In genomic region chr19:41886761-41887710, GRCh38 we compare ENCODE assay signal across 9 cellular contexts. TPM values are rescaled to one million over a fixed set of nuclear protein-coding genes. Genes with fewer than 3 reads are reported as not detected.
DNase-seq lines count a peak whose midpoint lies in the region; ATAC-seq and TF ChIP-seq lines count a peak whose summit lies in the region.
"Had no signal": no experiment of that assay in that cellular context is flagged by ENCODE, and none has a peak within 500 bp of the region (broad histone marks: within the 10 kb centered on the region; RNA-seq: fewer than 3 reads in every experiment).

No MANE protein-coding gene starts in this region.

- no peaks in the 10 kb centered on the region for H4K20me1 ChIP-seq in GM23248 (ENCODE audit: insufficient read depth)

- peaks cover 69% of the 10 kb centered on the region for H3K79me2 ChIP-seq in GM23248 (ENCODE audit: insufficient read depth)

- H3K27me3 ChIP-seq in GM23248 (replicated peaks; ENCODE audit: insufficient read depth) (no peaks in the 10 kb centered on the region), gastrocnemius medialis (no peaks in the 10 kb centered on the region), ovary (no peaks in the 10 kb centered on the region)

- H3K9ac ChIP-seq in GM23248: 0 out of 2 replicates have a peak overlapping the region, but pooled peaks have one; percentile 18
- H3K9ac ChIP-seq: parathyroid adenoma had no signal

- TF ChIP-seq CTCF in epithelial cell of esophagus (IDR thresholded peaks at IDR 0.05; ENCODE audit: insufficient read depth, low read depth, low read length, missing control alignments) (no peak), gastrocnemius medialis (IDR thresholded peaks at IDR 0.05 in 4 of 5, conservative IDR thresholded peaks at IDR 0.05 in 1 of 5) (no peak), ovary (IDR thresholded peaks at IDR 0.05) (no peak)

- DNase-seq in GM23248: no peak
- peak; percentile 52 to 61 for DNase-seq in activated CD4-positive, alpha-beta T cell treated with anti-CD3 and anti-CD28 coated beads for 4 hours
- DNase-seq in epithelial cell of esophagus (ENCODE audit: low read depth): peak; percentile 48
- DNase-seq in stimulated activated CD8-positive, alpha-beta memory T cell treated with anti-CD3 and anti-CD28 coated beads, Interleukin-7, amount 100 ng/mL, for 48 hours (ENCODE audit: extremely low read depth in 1 of 2, low read depth in 1 of 2): peak; percentile 53 to 63
- no peak for DNase-seq in gastrocnemius medialis
- DNase-seq in ovary: no peak
- no peak for DNase-seq in NCI-H1436 (lab: John Stamatoyannopoulos, UW)

- H3F3A ChIP-seq in GM23248 (ENCODE audit: insufficient read depth): peaks cover 11% of the 10 kb centered on the region

- H3K4me3 ChIP-seq in GM23248 (no peak overlapping the region), epithelial cell of esophagus (ENCODE audit: low read length) (no peak overlapping the region), gastrocnemius medialis (no peak overlapping the region), ovary (no peak overlapping the region)

- no peaks in the 10 kb centered on the region for H3K9me2 ChIP-seq in GM23248 (ENCODE audit: insufficient read depth)

- no peak for TF ChIP-seq POLR2A in gastrocnemius medialis (IDR thresholded peaks at IDR 0.05)
- no peak for TF ChIP-seq POLR2A in ovary (IDR thresholded peaks at IDR 0.05)

- in situ Hi-C loops in GM23248 (cut with MboI) (no loop called here), gastrocnemius medialis (cut with MboI; ENCODE audit: low sequenced_read_pairs in 4 of 4) (no loop called here)

- no peak for TF ChIP-seq EP300 in ovary (IDR thresholded peaks at IDR 0.05)

- WGBS in GM23248 (ENCODE audit: low coverage in 1 of 2, low lambda C conversion rate in 2 of 2, missing lambda C conversion rate in 2 of 2), 2 experiments: 81 to 82% methylated on average over 12 to 13 of the region's 13 CpGs
- 68 to 78% (median 72%) methylated on average over 13 of the region's 13 CpGs for WGBS in ovary, 3 donors

- peak overlapping the region; percentile 42 for H3K4me2 ChIP-seq in GM23248 (ENCODE audit: unreplicated experiment)

- ATAC-seq in gastrocnemius medialis (no peak), GM19397 (IDR thresholded peaks at IDR 0.05; ENCODE audit: unreplicated experiment) (no peak)

- intact Hi-C loops in gastrocnemius medialis (cut with DNase I; ENCODE audit: low total_unique reads) (loop anchor here (10.0 kb wide), 1 partner anchor 1602 kb away; the partner anchor contains the start of gene AKT2), ovary (cut with DNase I) (no loop called here)

- H2AFZ ChIP-seq in GM23248: no peak overlapping the region
- H2AFZ ChIP-seq: parathyroid adenoma had no signal

- H3K9me3 ChIP-seq in GM23248 (ENCODE audit: low read depth) (no peaks in the 10 kb centered on the region), gastrocnemius medialis (no peaks in the 10 kb centered on the region), ovary (no peaks in the 10 kb centered on the region)

- H3K36me3 ChIP-seq in GM23248 (ENCODE audit: low read depth): no peaks in the 10 kb centered on the region; the same call in 1 of the 2 replicates
- peaks cover 0 to 13% of the 10 kb centered on the region in 2 donors for H3K36me3 ChIP-seq in gastrocnemius medialis
- H3K36me3 ChIP-seq in ovary: no peaks in the 10 kb centered on the region

- peaks cover 11% of the 10 kb centered on the region for H3K4me1 ChIP-seq in GM23248 (ENCODE audit: insufficient read depth)
- peaks cover 16 to 18% of the 10 kb centered on the region in 2 donors for H3K4me1 ChIP-seq in gastrocnemius medialis
- peaks cover 6% of the 10 kb centered on the region for H3K4me1 ChIP-seq in ovary (ENCODE audit: insufficient read depth)

- no peak overlapping the region for H3K27ac ChIP-seq in GM23248
- no peak overlapping the region for H3K27ac ChIP-seq in gastrocnemius medialis
- no peak overlapping the region for H3K27ac ChIP-seq in ovary
- H3K27ac ChIP-seq: parathyroid adenoma had no signal

RNA-seq across cellular contexts. Expression of gene ARHGEF1, which starts 4.1 kb away (rescaled TPM):
- total RNA-seq in GM23248 (2014; rRNA removed; shearing (Covaris generic)): 44.6 and 46.2 TPM in 2 replicates
- polyA plus RNA-seq in GM23248 (2016; fragmentation: Nextera tagmentation; extraction: Ambion mirVana): 44.3 and 49.6 TPM in 2 replicates
- 10 to 100 TPM; 12.1 to 21.6 (median 15.5) TPM for total RNA-seq in gastrocnemius medialis
- total RNA-seq in ovary: 10 to 100 TPM; 35.6 to 97.5 (median 70.6) TPM
- polyA plus RNA-seq in ovary: 10 to 100 TPM in 1 of 2 donors, 1 to 10 TPM in 1; 7.9 to 56.2 TPM

RNA-seq across cellular contexts. Expression of gene CD79A, which starts 10.0 kb away (rescaled TPM):
- total RNA-seq in GM23248 (2014; rRNA removed; shearing (Covaris generic)): not detected in 2 replicates
- polyA plus RNA-seq in GM23248 (2016; fragmentation: Nextera tagmentation; extraction: Ambion mirVana) (0.49 TPM in 1 of 2 replicates, not detected in the other), ovary (under 1 TPM; 0.41 to 0.68 TPM)
- total RNA-seq in gastrocnemius medialis (under 1 TPM in 1 of 4 donors, not detected in 3; 0.20 TPM), ovary (1 to 10 TPM in 3 of 7 donors, under 1 TPM in 3, not detected in 1; 0.25 to 1.4 (median 0.83) TPM)

RNA-seq across cellular contexts. Expression of gene RPS19, which starts 27.0 kb away (rescaled TPM):
- total RNA-seq in GM23248 (2014; rRNA removed; shearing (Covaris generic)): 296 and 881 TPM in 2 replicates
- 2,308 and 2,316 TPM in 2 replicates for polyA plus RNA-seq in GM23248 (2016; fragmentation: Nextera tagmentation; extraction: Ambion mirVana)
- 100 to 1,000 TPM; 180 to 636 (median 401) TPM for total RNA-seq in gastrocnemius medialis
- 1,000 to 10,000 TPM; 2,441 to 3,427 (median 2,873) TPM for total RNA-seq in ovary
- 1,000 to 10,000 TPM; 1,030 to 3,960 TPM for polyA plus RNA-seq in ovary

RNA-seq across cellular contexts. Expression of gene ERFL, which starts 41.2 kb away (rescaled TPM):
- total RNA-seq in GM23248 (2014; rRNA removed; shearing (Covaris generic)): not detected in 2 replicates
- polyA plus RNA-seq in GM23248 (2016; fragmentation: Nextera tagmentation; extraction: Ambion mirVana): not detected in 2 replicates
- not detected for total RNA-seq in gastrocnemius medialis
- 1 to 10 TPM in 1 of 7 donors, under 1 TPM in 6; 0.11 to 1.3 (median 0.50) TPM for total RNA-seq in ovary
- under 1 TPM in 1 of 2 donors, not detected in 1; 0.24 TPM for polyA plus RNA-seq in ovary

RNA-seq across cellular contexts. Expression of gene DMRTC2, which starts 42.2 kb away (rescaled TPM):
- total RNA-seq in GM23248 (2014; rRNA removed; shearing (Covaris generic)): not detected in 2 replicates
- not detected in 2 replicates for polyA plus RNA-seq in GM23248 (2016; fragmentation: Nextera tagmentation; extraction: Ambion mirVana)
- not detected for total RNA-seq in gastrocnemius medialis
- not detected for total RNA-seq in ovary
- polyA plus RNA-seq in ovary: under 1 TPM in 1 of 2 donors, not detected in 1; 0.07 TPM

Comparison
In these comparisons a context has a peak if more than half of its experiments do, and no peak if none do; other contexts are left out.
1. DNase-seq: peak in activated CD4-positive, alpha-beta T cell treated with anti-CD3 and anti-CD28 coated beads for 4 hours (2 of 2), epithelial cell of esophagus (single experiment) and stimulated activated CD8-positive, alpha-beta memory T cell treated with anti-CD3 and anti-CD28 coated beads, Interleukin-7, amount 100 ng/mL, for 48 hours (2 of 2); none in GM23248 (single experiment), gastrocnemius medialis (0 of 2), ovary (0 of 5) and NCI-H1436 (single experiment).